ENCODE assay signal across 11 cellular contexts in the genomic region with DNA sequence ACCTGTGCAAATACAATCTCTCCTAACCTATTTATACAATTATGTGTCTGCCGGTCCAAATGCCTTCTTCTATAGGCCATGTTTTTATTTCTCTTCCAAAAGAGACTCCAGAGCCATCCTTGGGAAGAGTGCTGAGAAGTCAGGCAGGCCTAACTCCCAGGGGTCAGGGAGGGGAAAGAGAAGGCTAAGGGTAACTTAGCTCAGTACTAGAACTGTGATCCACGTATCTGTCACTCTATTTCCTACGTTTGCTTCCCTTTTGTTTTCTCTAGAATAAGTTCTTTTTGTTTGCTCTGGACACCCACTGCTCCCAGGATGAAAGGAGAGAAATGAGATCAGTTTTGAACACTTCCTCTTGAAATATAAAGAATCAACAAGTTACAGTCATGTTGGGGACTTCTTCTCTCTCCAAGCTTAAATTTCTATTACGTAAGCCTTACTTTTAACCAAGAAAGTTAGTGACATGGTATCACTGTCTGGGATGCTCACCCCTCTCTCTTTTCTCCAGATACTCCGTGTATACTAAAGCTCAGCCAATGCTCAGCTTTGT.
A peak's percentile ranks its signal among the peaks of the same experiment; 100 is the strongest.
DNase-seq lines count a peak whose midpoint lies in the region; ATAC-seq and TF ChIP-seq lines count a peak whose summit lies in the region.
"Had no signal": no experiment of that assay in that cellular context is flagged by ENCODE, and none has a peak within 500 bp of the region (broad histone marks: within the 10 kb centered on the region; RNA-seq: fewer than 3 reads in every experiment).

No MANE protein-coding gene starts in this region.

- H3K4me1 ChIP-seq in Peyer's patch (peaks cover 0 to 14% (median 7%) of the 10 kb centered on the region in 4 donors), hepatocyte (ENCODE audit: insufficient read depth) (peaks cover 23% of the 10 kb centered on the region)

- WGBS in hepatocyte (ENCODE audit: low lambda C conversion rate, missing lambda C conversion rate): 65% methylated on average over 5 of the region's 5 CpGs

- H3K9me2 ChIP-seq in hepatocyte (replicated peaks; ENCODE audit: insufficient read depth): no peaks in the 10 kb centered on the region

- H4K20me1 ChIP-seq in hepatocyte (ENCODE audit: insufficient read depth, poor library complexity, severe bottlenecking): no peaks in the 10 kb centered on the region

- H3K36me3 ChIP-seq in Peyer's patch (no peaks in the 10 kb centered on the region), hepatocyte (replicated peaks; ENCODE audit: insufficient read depth, low read depth) (no peaks in the 10 kb centered on the region)
- H3K36me3 ChIP-seq: brain microvascular endothelial cell had no signal

- H3K79me2 ChIP-seq in hepatocyte: no peaks in the 10 kb centered on the region

- H3K27ac ChIP-seq in Peyer's patch (peak overlapping the region; percentile 25 to 75 (median 64)), hepatocyte (peak overlapping the region; percentile 36)
- H3K27ac ChIP-seq: brain microvascular endothelial cell had no signal

- no peaks in the 10 kb centered on the region for H3K9me3 ChIP-seq in Peyer's patch
- no peaks in the 10 kb centered on the region for H3K9me3 ChIP-seq in hepatocyte (ENCODE audit: low read depth)

- no peak for ATAC-seq in stimulated activated naive CD8-positive, alpha-beta T cell treated with anti-CD3 and anti-CD28 coated beads, Interleukin-15, Interleukin-2, amounts not matched to agents 100 U/mL and 50 U/mL, for 24 hours
- ATAC-seq in HG02678 (IDR thresholded peaks at IDR 0.05; ENCODE audit: unreplicated experiment): no peak
- no peak for ATAC-seq in HG03039 (IDR thresholded peaks at IDR 0.05; ENCODE audit: unreplicated experiment)

- no peak for DNase-seq in stimulated activated naive CD8-positive, alpha-beta T cell treated with anti-CD3 and anti-CD28 coated beads, Interleukin-15, Interleukin-2, amounts not matched to agents 100 U/mL and 50 U/mL, for 24 hours
- DNase-seq in Peyer's patch (no peak), hepatocyte (ENCODE audit: low spot score) (no peak), NCI-H187 treated with DMSO at 0.1 percent for 48 hours (lab: John Stamatoyannopoulos, UW) (no peak), LoVo (ENCODE audit: low spot score) (no peak)
- DNase-seq: posterior cingulate gyrus, SHP77 had no signal

- H3K4me2 ChIP-seq in hepatocyte: no peak overlapping the region

- H2AFZ ChIP-seq in hepatocyte: no peak overlapping the region

- H3K4me1 Mint-ChIP-seq in stimulated activated naive CD8-positive, alpha-beta T cell treated with anti-CD3 and anti-CD28 coated beads, Interleukin-15, Interleukin-2, amounts not matched to agents 100 ng/mL and 50 ng/mL, for 24 hours (ENCODE audit: low read depth): peaks cover 89% of the 10 kb centered on the region

- TF ChIP-seq CTCF in Peyer's patch (IDR thresholded peaks at IDR 0.05): no peak
- no peak for TF ChIP-seq CTCF in hepatocyte (IDR thresholded peaks at IDR 0.05; ENCODE audit: poor library complexity)

- no peak for TF ChIP-seq POLR2A in Peyer's patch (IDR thresholded peaks at IDR 0.05)

- peak overlapping the region; percentile 89 for H3K4me3 Mint-ChIP-seq in stimulated activated naive CD8-positive, alpha-beta T cell treated with anti-CD3 and anti-CD28 coated beads, Interleukin-15, Interleukin-2, amounts not matched to agents 100 ng/mL and 50 ng/mL, for 24 hours

- H3K27ac Mint-ChIP-seq in stimulated activated naive CD8-positive, alpha-beta T cell treated with anti-CD3 and anti-CD28 coated beads, Interleukin-15, Interleukin-2, amounts not matched to agents 100 ng/mL and 50 ng/mL, for 24 hours: peak overlapping the region; percentile 100

- no peaks in the 10 kb centered on the region for H3K27me3 ChIP-seq in Peyer's patch
- H3K27me3 ChIP-seq in hepatocyte: no peaks in the 10 kb centered on the region
- H3K27me3 ChIP-seq: brain microvascular endothelial cell had no signal

- H3K27me3 Mint-ChIP-seq in stimulated activated naive CD8-positive, alpha-beta T cell treated with anti-CD3 and anti-CD28 coated beads, Interleukin-15, Interleukin-2, amounts not matched to agents 100 ng/mL and 50 ng/mL, for 24 hours: no peaks in the 10 kb centered on the region

- peaks cover 93% of the 10 kb centered on the region for H3K36me3 Mint-ChIP-seq in stimulated activated naive CD8-positive, alpha-beta T cell treated with anti-CD3 and anti-CD28 coated beads, Interleukin-15, Interleukin-2, amounts not matched to agents 100 ng/mL and 50 ng/mL, for 24 hours (ENCODE audit: low read depth)

- no peaks in the 10 kb centered on the region for H3K9me3 Mint-ChIP-seq in stimulated activated naive CD8-positive, alpha-beta T cell treated with anti-CD3 and anti-CD28 coated beads, Interleukin-15, Interleukin-2, amounts not matched to agents 100 ng/mL and 50 ng/mL, for 24 hours

- H3K4me3 ChIP-seq in Peyer's patch (peak overlapping the region in 1 of 4 donors; percentile 10), hepatocyte (no peak overlapping the region)
